13 cellular contexts compared by ENCODE assay signal in the genomic region with DNA sequence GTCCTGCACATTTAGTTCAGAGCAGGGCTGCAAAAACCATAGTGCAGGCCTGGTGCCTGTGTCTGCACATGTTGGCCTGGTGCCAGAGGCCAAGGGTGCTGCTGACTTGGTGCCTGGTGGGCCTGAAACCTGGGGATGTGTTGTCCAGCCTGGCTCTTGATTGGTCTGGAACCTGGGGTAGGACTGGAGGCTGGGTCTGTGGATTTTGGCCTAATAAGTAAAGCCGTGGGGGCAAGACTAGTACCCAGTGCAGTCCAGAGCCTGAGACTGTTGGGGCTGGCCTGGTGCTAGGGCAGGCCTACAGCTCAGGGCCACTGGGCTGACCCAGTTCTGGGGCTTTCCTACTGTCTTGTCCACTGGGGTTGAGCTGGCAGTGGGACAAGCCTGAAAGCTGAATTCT.
"Had no signal": no experiment of that assay in that cellular context is flagged by ENCODE, and none has a peak within 500 bp of the region (broad histone marks: within the 10 kb centered on the region; RNA-seq: fewer than 3 reads in every experiment).

No MANE protein-coding gene starts in this region.

- H3K9me3 ChIP-seq: adrenal gland had no signal

- H3K27ac ChIP-seq: adrenal gland, cardiac muscle cell had no signal

- H3K4me1 ChIP-seq: adrenal gland had no signal

- H3K27me3 ChIP-seq: adrenal gland, cardiac muscle cell had no signal

- H3K4me2 ChIP-seq: smooth muscle cell had no signal

- FAIRE-seq: colon, endometrium had no signal

- ATAC-seq: esophagus mucosa; left colon; stimulated activated naive CD8-positive, alpha-beta T cell treated with anti-CD3 and anti-CD28 coated beads, Interleukin-15, amount 100 ng/mL, for 72 hours had no signal

- DNase-seq: activated CD4-positive, alpha-beta T cell treated with anti-CD3 and anti-CD28 coated beads, Interleukin-2, amount 10 ng/mL, durations not matched to agents 7 days and 5 days; activated naive CD4-positive, alpha-beta T cell treated with anti-CD3 and anti-CD28 coated beads for 36 hours; left colon; midbrain; stimulated activated CD4-positive, alpha-beta T cell treated with anti-CD3 and anti-CD28 coated beads, Interleukin-4, amount 100 ng/mL, for 4 hours; stimulated activated CD8-positive, alpha-beta memory T cell treated with anti-CD3 and anti-CD28 coated beads, Interleukin-4, amount 100 ng/mL, for 48 hours; stimulated activated naive CD8-positive, alpha-beta T cell treated with anti-CD3 and anti-CD28 coated beads, Interleukin-15, amount 100 ng/mL, for 72 hours had no signal

- H3K36me3 ChIP-seq: adrenal gland, cardiac muscle cell had no signal

- H3K4me3 ChIP-seq: adrenal gland, cardiac muscle cell, smooth muscle cell had no signal
